Comparison of ENCODE assay signal across 9 cellular contexts in the genomic region with DNA sequence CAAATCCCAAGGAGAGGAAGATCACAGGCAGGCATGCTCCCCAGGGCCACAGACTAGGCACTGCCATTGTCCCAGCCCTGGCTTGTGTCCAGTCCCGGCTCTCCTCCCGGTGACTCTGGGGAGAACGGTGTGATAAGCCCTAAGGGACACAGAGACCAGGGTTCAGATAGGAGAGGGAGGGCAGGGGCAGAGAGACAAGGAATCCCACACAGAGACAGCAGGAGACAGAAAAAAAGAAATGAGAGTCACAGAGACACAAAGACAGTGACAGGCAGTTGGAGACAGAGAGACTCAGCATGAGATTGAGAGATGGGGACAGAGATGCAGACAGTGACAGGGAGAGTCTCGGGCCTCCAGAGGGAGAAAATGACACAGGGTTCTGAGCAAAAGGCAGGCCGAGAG. TPM values are rescaled to one million over a fixed set of nuclear protein-coding genes. Genes with fewer than 3 reads are reported as not detected.
DNase-seq lines count a peak whose midpoint lies in the region; ATAC-seq and TF ChIP-seq lines count a peak whose summit lies in the region.
"Had no signal": no experiment of that assay in that cellular context is flagged by ENCODE, and none has a peak within 500 bp of the region (broad histone marks: within the 10 kb centered on the region; RNA-seq: fewer than 3 reads in every experiment).

No MANE protein-coding gene starts in this region.

- peaks cover 33% of the 10 kb centered on the region for H3K4me1 ChIP-seq in body of pancreas
- H3K4me1 ChIP-seq in mesenchymal stem cell (ENCODE audit: control insufficient read depth, insufficient read depth, low read depth, low read length): peaks cover 26% of the 10 kb centered on the region
- peaks cover 29% of the 10 kb centered on the region for H3K4me1 ChIP-seq in vagina

- WGBS in body of pancreas, 2 donors: 7 to 10% methylated on average over 5 of the region's 5 CpGs
- 26% methylated on average over 5 of the region's 5 CpGs for WGBS in mesenchymal stem cell

- TF ChIP-seq CTCF in body of pancreas (IDR thresholded peaks at IDR 0.05): no peak
- TF ChIP-seq CTCF in vagina (IDR thresholded peaks at IDR 0.05): no peak

- no peak overlapping the region for H3K27ac Mint-ChIP-seq in stimulated activated naive CD8-positive, alpha-beta T cell treated with anti-CD3 and anti-CD28 coated beads, Interleukin-15, Interleukin-2, amounts not matched to agents 100 ng/mL and 50 ng/mL, for 24 hours

- H2BK120ac ChIP-seq in mesenchymal stem cell (ENCODE audit: low read depth, low read length): no peak overlapping the region

- intact Hi-C loops in body of pancreas (cut with DNase I) (no loop called here), vagina (cut with DNase I) (loop anchor here (5.0 kb wide), 1 partner anchor 51 kb away; no protein-coding TSS in a partner anchor)

- H4K8ac ChIP-seq in mesenchymal stem cell (ENCODE audit: low read length): no peak overlapping the region

- H2BK15ac ChIP-seq in mesenchymal stem cell (ENCODE audit: low read depth, poor library complexity, severe bottlenecking): peak overlapping the region; percentile 37

- H3K4me1 Mint-ChIP-seq in stimulated activated naive CD8-positive, alpha-beta T cell treated with anti-CD3 and anti-CD28 coated beads, Interleukin-15, Interleukin-2, amounts not matched to agents 100 ng/mL and 50 ng/mL, for 24 hours (ENCODE audit: low read depth): peaks cover 37% of the 10 kb centered on the region

- peaks cover 46% of the 10 kb centered on the region for H3K27me3 Mint-ChIP-seq in stimulated activated naive CD8-positive, alpha-beta T cell treated with anti-CD3 and anti-CD28 coated beads, Interleukin-15, Interleukin-2, amounts not matched to agents 100 ng/mL and 50 ng/mL, for 24 hours

- no peaks in the 10 kb centered on the region for H3K9me3 Mint-ChIP-seq in stimulated activated naive CD8-positive, alpha-beta T cell treated with anti-CD3 and anti-CD28 coated beads, Interleukin-15, Interleukin-2, amounts not matched to agents 100 ng/mL and 50 ng/mL, for 24 hours

- H2AK5ac ChIP-seq in mesenchymal stem cell (ENCODE audit: low read length, severe bottlenecking): no peak overlapping the region

- H3K9me3 ChIP-seq in body of pancreas (no peaks in the 10 kb centered on the region), mesenchymal stem cell (ENCODE audit: control insufficient read depth, low read length) (no peaks in the 10 kb centered on the region), vagina (no peaks in the 10 kb centered on the region)

- no peak for ATAC-seq in stimulated activated naive CD8-positive, alpha-beta T cell treated with anti-CD3 and anti-CD28 coated beads, Interleukin-15, Interleukin-2, amounts not matched to agents 100 U/mL and 50 U/mL, for 24 hours
- no peak for ATAC-seq in body of pancreas
- ATAC-seq in HG03520 (IDR thresholded peaks at IDR 0.05; ENCODE audit: unreplicated experiment): no peak

- H3K36me3 Mint-ChIP-seq in stimulated activated naive CD8-positive, alpha-beta T cell treated with anti-CD3 and anti-CD28 coated beads, Interleukin-15, Interleukin-2, amounts not matched to agents 100 ng/mL and 50 ng/mL, for 24 hours (ENCODE audit: low read depth): no peaks in the 10 kb centered on the region

- peak overlapping the region; percentile 62 for H3K4me2 ChIP-seq in mesenchymal stem cell (ENCODE audit: low read length, poor library complexity, severe bottlenecking)

- H3K4me3 ChIP-seq in body of pancreas (no peak overlapping the region), mesenchymal stem cell (ENCODE audit: insufficient read depth in 1 of 2, low read depth in 1 of 2, low read length in 2 of 2) (no peak overlapping the region), vagina (peak overlapping the region; percentile 40 to 51)

- no peak overlapping the region for H3K4ac ChIP-seq in mesenchymal stem cell (ENCODE audit: low read depth in 1 of 2, low read length in 2 of 2)

- H3K4me3 Mint-ChIP-seq in stimulated activated naive CD8-positive, alpha-beta T cell treated with anti-CD3 and anti-CD28 coated beads, Interleukin-15, Interleukin-2, amounts not matched to agents 100 ng/mL and 50 ng/mL, for 24 hours: peak overlapping the region; percentile 39

- H4K91ac ChIP-seq in mesenchymal stem cell (ENCODE audit: low read length): no peak overlapping the region

- H3K27ac ChIP-seq in body of pancreas (no peak overlapping the region), mesenchymal stem cell (ENCODE audit: low read length, poor library complexity, severe bottlenecking) (no peak overlapping the region), vagina (no peak overlapping the region)

- H2BK12ac ChIP-seq in mesenchymal stem cell (ENCODE audit: low read length in 2 of 2): no peak overlapping the region

- no peak for DNase-seq in stimulated activated naive CD8-positive, alpha-beta T cell treated with anti-CD3 and anti-CD28 coated beads, Interleukin-15, Interleukin-2, amounts not matched to agents 100 U/mL and 50 U/mL, for 24 hours
- peak; percentile 16 to 62 (median 46) for DNase-seq in body of pancreas
- no peak for DNase-seq in mesenchymal stem cell
- no peak for DNase-seq in vagina (ENCODE audit: extremely low spot score in 2 of 2)
- DNase-seq in activated CD4-positive, alpha-beta T cell treated with anti-CD3 and anti-CD28 coated beads for 1 hour: no peak
- no peak for DNase-seq in COLO829 (ENCODE audit: low spot score)
- DNase-seq: activated CD4-positive, alpha-beta T cell treated with anti-CD3 and anti-CD28 coated beads, Interleukin-2, amount 50 U/mL, for 1 hour had no signal

- H2AFZ ChIP-seq in mesenchymal stem cell (ENCODE audit: low read depth, low read length): no peak overlapping the region

- no peak overlapping the region for H3K14ac ChIP-seq in mesenchymal stem cell (ENCODE audit: low read length in 2 of 2)

- H3K36me3 ChIP-seq in body of pancreas (replicated peaks in 1 of 2; ENCODE audit: insufficient read depth in 1 of 2, low read depth in 2 of 2) (no peaks in the 10 kb centered on the region), mesenchymal stem cell (ENCODE audit: control insufficient read depth in 1 of 2, insufficient read depth in 2 of 2, low read depth in 1 of 2, low read length in 2 of 2) (peaks cover 0 to 4% of the 10 kb centered on the region in 2 experiments), vagina (no peaks in the 10 kb centered on the region)

- H3K79me1 ChIP-seq in mesenchymal stem cell (replicated peaks; ENCODE audit: low read length, poor library complexity, severe bottlenecking): no peaks in the 10 kb centered on the region

- H3K23ac ChIP-seq in mesenchymal stem cell (ENCODE audit: low read length in 2 of 2): peak overlapping the region; percentile 15 to 57

- TF ChIP-seq POLR2A in body of pancreas (IDR thresholded peaks at IDR 0.05) (no peak), vagina (IDR thresholded peaks at IDR 0.05) (no peak)

- no peak overlapping the region for H3K18ac ChIP-seq in mesenchymal stem cell (ENCODE audit: low read depth in 1 of 2, low read length in 2 of 2)

- H3K27me3 ChIP-seq in body of pancreas (peaks cover 0 to 8% of the 10 kb centered on the region in 2 donors), mesenchymal stem cell (ENCODE audit: control insufficient read depth in 1 of 2, insufficient read depth in 1 of 2, low read length in 2 of 2) (peaks cover 78 to 83% of the 10 kb centered on the region in 2 experiments), vagina (no peaks in the 10 kb centered on the region)

- peak overlapping the region; percentile 22 for H3K9ac ChIP-seq in mesenchymal stem cell (ENCODE audit: low read length)

- no peak overlapping the region for H2BK5ac ChIP-seq in mesenchymal stem cell (ENCODE audit: low read depth, low read length, poor library complexity, severe bottlenecking)

RNA-seq across cellular contexts. Expression of a gene that starts 0.4 kb away (rescaled TPM):
- total RNA-seq in body of pancreas: under 1 TPM in 1 of 2 donors, not detected in 1; under 0.01 TPM
- not detected for polyA plus RNA-seq in mesenchymal stem cell (2013, experiment 1 of 2)
- not detected for polyA plus RNA-seq in mesenchymal stem cell (2013, experiment 2 of 2)
- total RNA-seq in vagina: not detected

RNA-seq across cellular contexts. Expression of a gene that starts 2.1 kb away (rescaled TPM):
- total RNA-seq in body of pancreas (under 1 TPM in 1 of 2 donors, not detected in 1; 0.99 TPM), vagina (2.9 TPM)
- polyA plus RNA-seq in mesenchymal stem cell (2013, experiment 1 of 2): not detected
- not detected for polyA plus RNA-seq in mesenchymal stem cell (2013, experiment 2 of 2)

RNA-seq across cellular contexts. Expression of a gene that starts 35.0 kb away (rescaled TPM):
- total RNA-seq in body of pancreas (1 to 10 TPM; 5.2 to 7.6 TPM), vagina (11.5 TPM)
- polyA plus RNA-seq in mesenchymal stem cell (2013, experiment 1 of 2): 20.5 TPM
- polyA plus RNA-seq in mesenchymal stem cell (2013, experiment 2 of 2): 20.1 TPM

RNA-seq across cellular contexts. Expression of a gene that starts 41.9 kb away (rescaled TPM):
- total RNA-seq in body of pancreas (under 1 TPM in 1 of 2 donors, not detected in 1; 0.99 TPM), vagina (4.9 TPM)
- not detected for polyA plus RNA-seq in mesenchymal stem cell (2013, experiment 1 of 2)
- 0.08 TPM for polyA plus RNA-seq in mesenchymal stem cell (2013, experiment 2 of 2)

Comparison
In these comparisons a context has a peak if more than half of its experiments do, and no peak if none do; other contexts are left out.
1. DNase-seq: peak in body of pancreas (4 of 4); none in stimulated activated naive CD8-positive, alpha-beta T cell treated with anti-CD3 and anti-CD28 coated beads, Interleukin-15, Interleukin-2, amounts not matched to agents 100 U/mL and 50 U/mL, for 24 hours (single experiment), mesenchymal stem cell (single experiment), vagina (0 of 2), activated CD4-positive, alpha-beta T cell treated with anti-CD3 and anti-CD28 coated beads for 1 hour (single experiment) and COLO829 (single experiment).
2. H3K4me3 ChIP-seq: peak in vagina (2 of 2); none in body of pancreas (0 of 2) and mesenchymal stem cell (0 of 2).